In genomic region chr3:177168431-177168830, GRCh38 we compare ENCODE assay signal across 1 cellular context.
TF ChIP-seq lines count a peak whose summit lies in the region.

No MANE protein-coding gene starts in this region.

TF ChIP-seq in HepG2, 621 proteins besides CTCF, POLR2A, EP300 and RAD21 (continued from another document):
- no peak for TF ChIP-seq E2F2 (CRISPR knock-in tag; IDR thresholded peaks at IDR 0.05; ENCODE audit: borderline replicate concordance)
